ENCODE assay signal across 22 cellular contexts in genomic region chr17:63492940-63493339, GRCh38. TPM values are rescaled to one million over a fixed set of nuclear protein-coding genes. Genes with fewer than 3 reads are reported as not detected.
A peak's percentile ranks its signal among the peaks of the same experiment; 100 is the strongest.
DNase-seq lines count a peak whose midpoint lies in the region; ATAC-seq and TF ChIP-seq lines count a peak whose summit lies in the region.
"Had no signal": no experiment of that assay in that cellular context is flagged by ENCODE, and none has a peak within 500 bp of the region (broad histone marks: within the 10 kb centered on the region; RNA-seq: fewer than 3 reads in every experiment).

No MANE protein-coding gene starts in this region.

- H3K4ac ChIP-seq in IMR-90 (ENCODE audit: low read depth, low read length) = 0 out of 2 replicates have a peak overlapping the region, but pooled peaks have one; percentile 1

- H4K91ac ChIP-seq in IMR-90 (ENCODE audit: insufficient read depth, low read depth, low read length) = no peak overlapping the region

- H3K9me1 ChIP-seq in IMR-90 (ENCODE audit: insufficient read depth, low read length) = peaks cover 17% of the 10 kb centered on the region

- no peak overlapping the region for H3K23ac ChIP-seq in IMR-90 (ENCODE audit: low read depth, low read length)

- in situ Hi-C loops in IMR-90 (cut with MboI; ENCODE audit: low sequenced_read_pairs) = no loop called here

- CTCF ChIA-PET in IMR-90 (lab: Yijun Ruan, JAX) = no interaction called here

- H4K5ac ChIP-seq in IMR-90 (ENCODE audit: low read depth, low read length) = no peak overlapping the region

- H3K4me2 ChIP-seq in IMR-90 (ENCODE audit: low read depth, low read length) (no peak overlapping the region), osteoblast (ENCODE audit: insufficient read depth, low read length) (no peak overlapping the region), Karpas-422 (ENCODE audit: low read depth, low read length, poor library complexity, severe bottlenecking) (no peak overlapping the region)

- H2BK20ac ChIP-seq in IMR-90 (ENCODE audit: low read depth, low read length) = no peak overlapping the region

- H3K27me3 ChIP-seq in H7 (ENCODE audit: control insufficient read depth, insufficient read depth, low read length) (no peaks in the 10 kb centered on the region), IMR-90 (ENCODE audit: control insufficient read depth, insufficient read depth, low read length) (peaks cover 9% of the 10 kb centered on the region; the same call in 1 of the 2 replicates), osteoblast (ENCODE audit: insufficient read depth, low read length) (peaks cover 12% of the 10 kb centered on the region), Karpas-422 (ENCODE audit: low read length) (no peaks in the 10 kb centered on the region)
- H3K27me3 ChIP-seq: BE2C had no signal

- ATAC-seq in IMR-90 (ENCODE audit: low read depth) = no peak
- ATAC-seq in GM18907 (IDR thresholded peaks at IDR 0.05; ENCODE audit: unreplicated experiment) = no peak

- H3K27ac ChIP-seq in IMR-90 (ENCODE audit: insufficient read depth, low read length) = no peak overlapping the region
- no peak overlapping the region for H3K27ac ChIP-seq in osteoblast (ENCODE audit: low read depth, low read length)
- no peak overlapping the region for H3K27ac ChIP-seq in Karpas-422 (ENCODE audit: low read length)
- H3K27ac ChIP-seq: GM23248, HL-60 had no signal

- no peak overlapping the region; the same call in 2 of the 3 replicates for H2BK15ac ChIP-seq in IMR-90 (ENCODE audit: low read depth, low read length)

- no peak overlapping the region for H3K56ac ChIP-seq in IMR-90 (ENCODE audit: extremely low read depth, insufficient read depth, low read length)

- H3K9ac ChIP-seq in IMR-90 (ENCODE audit: low read depth, low read length) (no peak overlapping the region), Karpas-422 (ENCODE audit: low read length) (no peak overlapping the region)
- H3K9ac ChIP-seq: GM23248 had no signal

- no peaks in the 10 kb centered on the region for H3K9me2 ChIP-seq in Karpas-422 (replicated peaks; ENCODE audit: insufficient read depth, low read length)

- H3K4me1 ChIP-seq in IMR-90 (ENCODE audit: control insufficient read depth, insufficient read depth, low read length) = peaks cover 21% of the 10 kb centered on the region
- no peaks in the 10 kb centered on the region for H3K4me1 ChIP-seq in osteoblast (ENCODE audit: insufficient read depth, low read length)
- peaks cover 7% of the 10 kb centered on the region for H3K4me1 ChIP-seq in Karpas-422 (ENCODE audit: low read length)

- TF ChIP-seq POLR2A in IMR-90 (IDR thresholded peaks at IDR 0.05; ENCODE audit: low read depth, low read length) = no peak

- H2BK120ac ChIP-seq in IMR-90 (ENCODE audit: low read depth, low read length) = no peak overlapping the region

- TF ChIP-seq CTCF in IMR-90 (conservative IDR thresholded peaks at IDR 0.05; ENCODE audit: low read depth, low read length) (no peak), choroid plexus epithelial cell (conservative IDR thresholded peaks at IDR 0.05; ENCODE audit: low read depth, low read length) (no peak), osteoblast (IDR thresholded peaks at IDR 0.05; ENCODE audit: extremely low read depth, low read depth, low read length) (no peak)

- no CpG with 5 or more reads among the region's 6 CpGs for WGBS in IMR-90 (ENCODE audit: extremely low coverage in 2 of 2, insufficient read length in 1 of 2), 2 experiments

- no peaks in the 10 kb centered on the region for H3K79me1 ChIP-seq in IMR-90 (ENCODE audit: low read depth in 1 of 2, low read length in 2 of 2)

- DNase-seq in H7 (peak; percentile 30), IMR-90 (no peak), choroid plexus epithelial cell (ENCODE audit: low read depth) (peak; percentile 22), osteoblast (ENCODE audit: insufficient read length, low spot score, missing footprints) (peak; percentile 46), NAMALWA (ENCODE audit: low spot score) (no peak), Karpas-422 (no peak)
- DNase-seq in stimulated activated CD4-positive, alpha-beta T cell treated with anti-CD3 and anti-CD28 coated beads, Interleukin-2, amount 100 ng/mL, for 48 hours = no peak
- DNase-seq: ACHN; BE2C; C1 segment of cervical spinal cord; Caco-2; CD4-positive, alpha-beta T cell; DMS79 treated with DMSO at 0.1 percent for 48 hours; GF-D8; GM23248; HCEC 1CT; HFFc6; KG1 had no signal

- no peak overlapping the region for H4K8ac ChIP-seq in IMR-90 (ENCODE audit: low read depth in 2 of 2, low read length in 2 of 2)

- H3K9me3 ChIP-seq in IMR-90 (ENCODE audit: control insufficient read depth, insufficient read depth, low read length) (no peaks in the 10 kb centered on the region), osteoblast (ENCODE audit: low read depth, low read length) (no peaks in the 10 kb centered on the region), Karpas-422 (ENCODE audit: low read length) (no peaks in the 10 kb centered on the region)
- H3K9me3 ChIP-seq: BE2C, Caco-2 had no signal

- no peak overlapping the region for H2BK5ac ChIP-seq in IMR-90 (ENCODE audit: low read depth, low read length, poor library complexity, severe bottlenecking)

- no peak overlapping the region for H3K4me3 ChIP-seq in H7 (ENCODE audit: insufficient read depth, low read depth, low read length)
- H3K4me3 ChIP-seq in IMR-90 (ENCODE audit: insufficient read depth, low read depth, low read length) = no peak overlapping the region
- no peak overlapping the region for H3K4me3 ChIP-seq in choroid plexus epithelial cell (ENCODE audit: low read depth, low read length)
- H3K4me3 ChIP-seq in osteoblast (ENCODE audit: insufficient read depth, low read length) = no peak overlapping the region
- H3K4me3 ChIP-seq in Karpas-422 (ENCODE audit: low read length) = no peak overlapping the region
- H3K4me3 ChIP-seq: GM23248 had no signal

- H3K18ac ChIP-seq in IMR-90 (ENCODE audit: low read depth, low read length) = no peak overlapping the region

- no peak for TF ChIP-seq RAD21 in IMR-90 (IDR thresholded peaks at IDR 0.05; ENCODE audit: low read length)

- no TSS peak for BruUV-seq in IMR-90 (replicated peaks; lab: Mats Ljungman, UMichigan)

- H4K20me1 ChIP-seq in IMR-90 (ENCODE audit: insufficient read depth, low read length) (no peaks in the 10 kb centered on the region), osteoblast (ENCODE audit: insufficient read depth, low read length) (no peaks in the 10 kb centered on the region), Karpas-422 (ENCODE audit: insufficient read depth, low read depth, low read length) (no peaks in the 10 kb centered on the region)

- H2AK9ac ChIP-seq in IMR-90 (replicated peaks; ENCODE audit: low read depth, low read length, poor library complexity) = no peak overlapping the region

- POLR2A ChIA-PET in IMR-90 (lab: Charles Lee; ENCODE audit: unreplicated experiment) = no interaction called here

- H3K79me2 ChIP-seq in osteoblast (ENCODE audit: insufficient read depth, low read length) = no peaks in the 10 kb centered on the region
- no peaks in the 10 kb centered on the region for H3K79me2 ChIP-seq in Karpas-422 (ENCODE audit: low read length)

- intact Hi-C loops in IMR-90 (cut with micrococcal nuclease) = no loop called here

- H3K36me3 ChIP-seq in H7 (replicated peaks; ENCODE audit: control insufficient read depth, insufficient read depth, low read length) (no peaks in the 10 kb centered on the region), IMR-90 (ENCODE audit: control insufficient read depth, insufficient read depth, low read length) (no peaks in the 10 kb centered on the region), osteoblast (ENCODE audit: insufficient read depth, low read length) (no peaks in the 10 kb centered on the region), Karpas-422 (ENCODE audit: insufficient read depth, low read length) (no peaks in the 10 kb centered on the region)

- H2AFZ ChIP-seq in IMR-90 (replicated peaks; ENCODE audit: low read length, poor library complexity) = no peak overlapping the region
- H2AFZ ChIP-seq in osteoblast (ENCODE audit: low read length) = no peak overlapping the region
- H2AFZ ChIP-seq in Karpas-422 (ENCODE audit: low read length) = no peak overlapping the region
- H2AFZ ChIP-seq: GM23248 had no signal

- H2AK5ac ChIP-seq in IMR-90 (ENCODE audit: low read depth, low read length) = no peak overlapping the region

- dilution Hi-C loops in IMR-90 (cut with HindIII; ENCODE audit: low sequenced_read_pairs, unreplicated experiment) = no loop called here

- H3K14ac ChIP-seq in IMR-90 (replicated peaks; ENCODE audit: low read depth, low read length) = no peak overlapping the region

TF ChIP-seq in IMR-90, 13 proteins besides CTCF, POLR2A, EP300 and RAD21 (continues in another document):
- TF ChIP-seq FOS (IDR thresholded peaks at IDR 0.05; ENCODE audit: low read depth, low read length) (no peak), BHLHE40 (IDR thresholded peaks at IDR 0.05; ENCODE audit: low read depth, low read length) (no peak)

RNA-seq across cellular contexts. Expression of gene ACE, which starts 16.1 kb away (rescaled TPM):
- total RNA-seq in H7 (2014; rRNA removed; shearing (Covaris generic)) = 4.6 and 7.6 TPM in 2 replicates
- 1.4 TPM in 2 replicates for total RNA-seq in IMR-90 (2012; rRNA removed)
- 3.5 and 5.8 TPM in 2 replicates for polyA plus RNA-seq in IMR-90 (2012; rRNA removed)
- 4.0 and 5.5 TPM in 2 replicates for polyA plus RNA-seq in IMR-90 (2012; cell fraction: cytosol; rRNA removed)
- polyA plus RNA-seq in IMR-90 (2012; cell fraction: nucleus; rRNA removed; ENCODE audit: low replicate concordance) = 10.1 and 21.1 TPM in 2 replicates
- 10.1 and 17.7 TPM in 2 replicates for total RNA-seq in osteoblast
- 6.7 and 13.9 TPM in 2 replicates for total RNA-seq in Karpas-422 (2014; rRNA removed; shearing (Covaris generic); ENCODE audit: low replicate concordance)
- total RNA-seq: H4, HT1080 had no signal

RNA-seq across cellular contexts. Expression of gene KCNH6, which starts 30.2 kb away (rescaled TPM):
- 1.5 and 1.6 TPM in 2 replicates for total RNA-seq in H7 (2014; rRNA removed; shearing (Covaris generic))
- total RNA-seq in IMR-90 (2012; rRNA removed) (0.18 and 0.28 TPM in 2 replicates), osteoblast (not detected in 2 replicates)
- 0.17 and 0.32 TPM in 2 replicates for polyA plus RNA-seq in IMR-90 (2012; rRNA removed)
- 0.17 and 0.26 TPM in 2 replicates for polyA plus RNA-seq in IMR-90 (2012; cell fraction: cytosol; rRNA removed)
- polyA plus RNA-seq in IMR-90 (2012; cell fraction: nucleus; rRNA removed; ENCODE audit: low replicate concordance) = 0.34 and 1.2 TPM in 2 replicates
- not detected in 2 replicates for total RNA-seq in Karpas-422 (2014; rRNA removed; shearing (Covaris generic); ENCODE audit: low replicate concordance)
- total RNA-seq: Caco-2; CD4-positive, alpha-beta T cell; GM23248; H4; HFFc6; HT1080 had no signal
- polyA plus RNA-seq: GM23248 had no signal

RNA-seq across cellular contexts. Expression of gene CYB561, which starts 46.8 kb away (rescaled TPM):
- total RNA-seq in H7 (2014; rRNA removed; shearing (Covaris generic)) = 29.1 and 34.5 TPM in 2 replicates
- 1.1 and 2.5 TPM in 2 replicates for total RNA-seq in IMR-90 (2012; rRNA removed)
- polyA plus RNA-seq in IMR-90 (2012; rRNA removed) = 3.0 and 3.8 TPM in 2 replicates
- polyA plus RNA-seq in IMR-90 (2012; cell fraction: cytosol; rRNA removed) = 1.8 and 5.0 TPM in 2 replicates
- 2.9 and 8.1 TPM in 2 replicates for polyA plus RNA-seq in IMR-90 (2012; cell fraction: nucleus; rRNA removed; ENCODE audit: low replicate concordance)
- 32.2 and 33.6 TPM in 2 replicates for total RNA-seq in osteoblast
- 2.4 and 4.0 TPM in 2 replicates for total RNA-seq in Karpas-422 (2014; rRNA removed; shearing (Covaris generic); ENCODE audit: low replicate concordance)

RNA-seq across cellular contexts. Expression of gene DCAF7, which starts 57.3 kb away (rescaled TPM):
- 60.8 and 68.2 TPM in 2 replicates for total RNA-seq in H7 (2014; rRNA removed; shearing (Covaris generic))
- 31.4 and 40.9 TPM in 2 replicates for total RNA-seq in IMR-90 (2012; rRNA removed)
- polyA plus RNA-seq in IMR-90 (2012; rRNA removed) = 52.4 and 52.8 TPM in 2 replicates
- 27.7 and 39.4 TPM in 2 replicates for polyA plus RNA-seq in IMR-90 (2012; cell fraction: cytosol; rRNA removed)
- 31.4 and 38.7 TPM in 2 replicates for polyA plus RNA-seq in IMR-90 (2012; cell fraction: nucleus; rRNA removed; ENCODE audit: low replicate concordance)
- 23.3 and 24.6 TPM in 2 replicates for total RNA-seq in osteoblast
- total RNA-seq in Karpas-422 (2014; rRNA removed; shearing (Covaris generic); ENCODE audit: low replicate concordance) = 44.9 and 72.3 TPM in 2 replicates

Comparison
In these comparisons a context has a peak if more than half of its experiments do, and no peak if none do; other contexts are left out.
1. DNase-seq: peak in H7 (single experiment), choroid plexus epithelial cell (single experiment) and osteoblast (single experiment); none in IMR-90 (single experiment), NAMALWA (single experiment), Karpas-422 (single experiment) and stimulated activated CD4-positive, alpha-beta T cell treated with anti-CD3 and anti-CD28 coated beads, Interleukin-2, amount 100 ng/mL, for 48 hours (0 of 2).